In genomic region chr1:146938242-146938902, GRCh38 we compare ENCODE assay signal across 8 cellular contexts. TPM values are rescaled to one million over a fixed set of nuclear protein-coding genes. Genes with fewer than 3 reads are reported as not detected.
DNase-seq lines count a peak whose midpoint lies in the region; ATAC-seq and TF ChIP-seq lines count a peak whose summit lies in the region.
"Not testable (repeated sequence)": the region's sequence is repeated elsewhere in the genome, so short reads cannot be mapped to it uniquely, and the experiment has no call there.

NBPF12 (plus strand) TSS chr1:146938324; CDS start chr1:146960144, 21,820 bp downstream.

- ATAC-seq in GM18499 (IDR thresholded peaks at IDR 0.05; ENCODE audit: insufficient read depth, unreplicated experiment) (peak; percentile 41), HG02943 (IDR thresholded peaks at IDR 0.05; ENCODE audit: low read depth, unreplicated experiment) (peak; percentile 69), left ventricle myocardium superior (peak; percentile 99)

- not testable (repeated sequence) for H3K27me3 ChIP-seq in prostate gland (replicated peaks; ENCODE audit: insufficient read depth)

- TF ChIP-seq POLR2A in prostate gland (IDR thresholded peaks at IDR 0.05) = peak; percentile 36

- not testable (repeated sequence) for H3K36me3 Mint-ChIP-seq in T-helper 2 cell treated with Interferon-gamma antibody and Interleukin-4, amounts not matched to agents 5 μg/mL and 100 μg/mL, for 36 hours (ENCODE audit: low read depth); type B pancreatic cell

- TF ChIP-seq CTCF in prostate gland (IDR thresholded peaks at IDR 0.05); type B pancreatic cell (conservative IDR thresholded peaks at IDR 0.05): not testable (repeated sequence)

- peaks cover 12% of the 10 kb centered on the region for H3K4me1 Mint-ChIP-seq in T-helper 2 cell treated with Interferon-gamma antibody and Interleukin-4, amounts not matched to agents 5 μg/mL and 100 μg/mL, for 36 hours (ENCODE audit: low read depth)
- not testable (repeated sequence) for H3K4me1 Mint-ChIP-seq in type B pancreatic cell (ENCODE audit: unreplicated experiment)

- H3K4me1 ChIP-seq in prostate gland (replicated peaks) = not testable (repeated sequence)

- H3K9me3 ChIP-seq in prostate gland = not testable (repeated sequence)

- H3K36me3 ChIP-seq in prostate gland = not testable (repeated sequence)

- peak within 1 kb of the TSS; percentile 84 to 88 for H3K27ac ChIP-seq in prostate gland

- DNase-seq in NCI-H1930 (lab: John Stamatoyannopoulos, UW) (peak; percentile 57 to 61), amygdala (lab: John Stamatoyannopoulos, UW) (peak in 49 of 56 donors; percentile 22 to 84 (median 63)), left ventricle myocardium superior (peak; percentile 90), prostate gland (ENCODE audit: low spot score) (peak; percentile 75), type B pancreatic cell (ENCODE audit: extremely low spot score, unreplicated experiment) (peak; percentile 88)
- DNase-seq in T-helper 2 cell treated with Interferon-gamma antibody and Interleukin-4, amounts not matched to agents 5 μg/mL and 100 μg/mL, for 36 hours (ENCODE audit: low spot score) = peak; percentile 84

- peak within 1 kb of the TSS; percentile 93 for H3K4me3 Mint-ChIP-seq in T-helper 2 cell treated with Interferon-gamma antibody and Interleukin-4, amounts not matched to agents 5 μg/mL and 100 μg/mL, for 36 hours
- H3K4me3 Mint-ChIP-seq in type B pancreatic cell = peak within 1 kb of the TSS; percentile 94

- intact Hi-C loops in left ventricle myocardium superior (cut with micrococcal nuclease); prostate gland (cut with DNase I): not testable (repeated sequence)

- peak within 1 kb of the TSS; percentile 65 to 84 for H3K4me3 ChIP-seq in prostate gland

- H3K27ac Mint-ChIP-seq in T-helper 2 cell treated with Interferon-gamma antibody and Interleukin-4, amounts not matched to agents 5 μg/mL and 100 μg/mL, for 36 hours = peak within 1 kb of the TSS; percentile 93
- peak within 1 kb of the TSS; percentile 86 for H3K27ac Mint-ChIP-seq in type B pancreatic cell

- not testable (repeated sequence) for H3K27me3 Mint-ChIP-seq in T-helper 2 cell treated with Interferon-gamma antibody and Interleukin-4, amounts not matched to agents 5 μg/mL and 100 μg/mL, for 36 hours (ENCODE audit: low read depth); type B pancreatic cell

- under 1% methylated on average over 49 of the region's 61 CpGs for whole genome bisulfite sequencing in prostate gland

- not testable (repeated sequence) for H3K9me3 Mint-ChIP-seq in T-helper 2 cell treated with Interferon-gamma antibody and Interleukin-4, amounts not matched to agents 5 μg/mL and 100 μg/mL, for 36 hours; type B pancreatic cell

RNA-seq across cellular contexts. Expression of gene NBPF12, which starts in this region (rescaled TPM):
- total RNA-seq in left ventricle myocardium superior (3.1 TPM), prostate gland (10 to 100 TPM in 1 of 2 donors, 1 to 10 TPM in 1; 9.1 to 13.6 TPM), type B pancreatic cell (ENCODE audit: low replicate concordance) (12.0 and 15.8 TPM in 2 replicates)

Comparison
In these comparisons a context has a peak if more than half of its experiments do, and no peak if none do; other contexts are left out.
1. Peak in every context shown above with its lines: DNase-seq, ATAC-seq, H3K4me3 ChIP-seq and H3K27ac ChIP-seq.
2. ATAC-seq: peak in every context shown above with its lines; median percentile 99 in left ventricle myocardium superior; 69 in HG02943; 41 in GM18499.